8 cellular contexts compared by ENCODE assay signal in genomic region chr11:65314501-65315203, GRCh38. TPM values are rescaled to one million over a fixed set of nuclear protein-coding genes. Genes with fewer than 3 reads are reported as not detected.
DNase-seq lines count a peak whose midpoint lies in the region; ATAC-seq lines count a peak whose summit lies in the region.

CDC42EP2 (plus strand) TSS chr11:65314866; CDS start chr11:65320899, 6,033 bp downstream.

- ATAC-seq in GM18858 (IDR thresholded peaks at IDR 0.05; ENCODE audit: unreplicated experiment) = peak; percentile 47
- peak; percentile 73 for ATAC-seq in HG03135 (IDR thresholded peaks at IDR 0.05; ENCODE audit: unreplicated experiment)

- H3K27me3 ChIP-seq in ACC112 (ENCODE audit: insufficient read depth, low read length) = no peaks in the 10 kb centered on the region

- DNase-seq in NCI-H82 treated with DMSO at 0.1 percent for 48 hours (lab: John Stamatoyannopoulos, UW; ENCODE audit: unreplicated experiment) = peak; percentile 25
- DNase-seq in activated CD8-positive, alpha-beta memory T cell treated with anti-CD3 and anti-CD28 coated beads, Interleukin-2, amount 50 U/mL, for 24 hours (ENCODE audit: extremely low read depth) = peak; percentile 15
- peak; percentile 54 for DNase-seq in stimulated activated CD8-positive, alpha-beta memory T cell treated with anti-CD3 and anti-CD28 coated beads, Interleukin-15, amount 100 ng/mL, for 24 hours (ENCODE audit: low read depth)

- WGBS in mesodermal cell (ENCODE audit: insufficient coverage in 2 of 2), 2 experiments = 0 to 1% methylated on average over 48 to 66 of the region's 74 CpGs

- peak within 1 kb of the TSS; percentile 84 for H3K4me3 ChIP-seq in ACC112 (ENCODE audit: low read depth, low read length)
- H3K4me3 ChIP-seq in mesodermal cell (ENCODE audit: extremely low read depth, insufficient read depth, low read length, poor library complexity, severe bottlenecking) = peak within 1 kb of the TSS; percentile 98

- H3K27ac ChIP-seq in ACC112 (ENCODE audit: low read depth, low read length) (peak within 1 kb of the TSS; percentile 99), mesodermal cell (ENCODE audit: low read depth, low read length, severe bottlenecking) (peak within 1 kb of the TSS; percentile 53)

- peaks cover 46% of the 10 kb centered on the region for H3K4me1 ChIP-seq in ACC112 (ENCODE audit: control insufficient read depth, insufficient read depth, low read length, unreplicated experiment)
- peaks cover 16% of the 10 kb centered on the region for H3K4me1 ChIP-seq in mesodermal cell (ENCODE audit: control insufficient read depth, insufficient read depth, low read length, poor library complexity, severe bottlenecking)

- peaks cover 58% of the 10 kb centered on the region for H3K79me2 ChIP-seq in ACC112 (ENCODE audit: control insufficient read depth, insufficient read depth, low read length, unreplicated experiment)

- H2AFZ ChIP-seq in ACC112 (ENCODE audit: low read length, unreplicated experiment) = no peak within 1 kb of the TSS

- peaks cover 4% of the 10 kb centered on the region; the same call in 1 of the 2 replicates for H3K36me3 ChIP-seq in ACC112 (ENCODE audit: insufficient read depth, low read length)
- peaks cover 11% of the 10 kb centered on the region for H3K36me3 ChIP-seq in mesodermal cell (ENCODE audit: control insufficient read depth, insufficient read depth, low read length)

- no peaks in the 10 kb centered on the region for H3K9me3 ChIP-seq in mesodermal cell (ENCODE audit: control insufficient read depth, low read length)

- in situ Hi-C loops in endometrial microvascular endothelial cells (cut with HindIII; ENCODE audit: inconsistent ontology term, low pct_unique_long_range_greater_than_20kb, low sequenced_read_pairs) = no loop called here

RNA-seq across cellular contexts. Expression of gene CDC42EP2, which starts in this region (rescaled TPM):
- 41.4 TPM for total RNA-seq in endometrial microvascular endothelial cells (ENCODE audit: inconsistent ontology term)
- polyA plus RNA-seq in mesodermal cell (2013, experiment 1 of 2) = 14.7 TPM
- 8.1 TPM for polyA plus RNA-seq in mesodermal cell (2013, experiment 2 of 2)

Comparison
In these comparisons a context has a peak if more than half of its experiments do, and no peak if none do; other contexts are left out.
1. Peak in every context shown above with its lines: DNase-seq, ATAC-seq, H3K4me3 ChIP-seq and H3K27ac ChIP-seq.